8 cellular contexts compared by ENCODE assay signal in genomic region chr6:81751388-81752083, GRCh38. TPM values are rescaled to one million over a fixed set of nuclear protein-coding genes. Genes with fewer than 3 reads are reported as not detected.
DNase-seq lines count a peak whose midpoint lies in the region; ATAC-seq lines count a peak whose summit lies in the region.

No MANE protein-coding gene starts in this region.

- H3K9me3 Mint-ChIP-seq in activated CD4-positive, alpha-beta memory T cell treated with anti-CD3 and anti-CD28 coated beads for 36 hours, result no peaks in the 10 kb centered on the region
- H3K9me3 Mint-ChIP-seq in stimulated activated naive CD8-positive, alpha-beta T cell treated with anti-CD3 and anti-CD28 coated beads, Interleukin-15, Interleukin-2, amounts not matched to agents 100 ng/mL and 50 ng/mL, for 24 hours, result no peaks in the 10 kb centered on the region

- DNase-seq in DMS153 treated with DMSO at 0.1 percent for 48 hours (lab: John Stamatoyannopoulos, UW; ENCODE audit: unreplicated experiment) (peak; percentile 59), mesendoderm (peak; percentile 39), RKO (ENCODE audit: low spot score) (no peak)
- DNase-seq in Jurkat, Clone E6-1 (ENCODE audit: low read depth, low spot score), result no peak
- peak; percentile 36 for DNase-seq in activated CD4-positive, alpha-beta memory T cell treated with anti-CD3 and anti-CD28 coated beads for 36 hours

- no peak overlapping the region for H2BK5ac ChIP-seq in mesendoderm (ENCODE audit: low read length)

- peak overlapping the region; percentile 85 for H3K4me3 Mint-ChIP-seq in activated CD4-positive, alpha-beta memory T cell treated with anti-CD3 and anti-CD28 coated beads for 36 hours
- H3K4me3 Mint-ChIP-seq in stimulated activated naive CD8-positive, alpha-beta T cell treated with anti-CD3 and anti-CD28 coated beads, Interleukin-15, Interleukin-2, amounts not matched to agents 100 ng/mL and 50 ng/mL, for 24 hours, result peak overlapping the region; percentile 84

- H3K23ac ChIP-seq in mesendoderm (ENCODE audit: low read length), result peak overlapping the region; percentile 83

- H3K27me3 Mint-ChIP-seq in activated CD4-positive, alpha-beta memory T cell treated with anti-CD3 and anti-CD28 coated beads for 36 hours, result peaks cover 17% of the 10 kb centered on the region
- H3K27me3 Mint-ChIP-seq in stimulated activated naive CD8-positive, alpha-beta T cell treated with anti-CD3 and anti-CD28 coated beads, Interleukin-15, Interleukin-2, amounts not matched to agents 100 ng/mL and 50 ng/mL, for 24 hours, result peaks cover 18% of the 10 kb centered on the region

- H3K27ac ChIP-seq in mesendoderm (ENCODE audit: low read depth, low read length), result no peak overlapping the region

- peaks cover 16% of the 10 kb centered on the region for H3K4me1 ChIP-seq in endocrine pancreas (ENCODE audit: control insufficient read depth, insufficient read depth, low read length)
- no peaks in the 10 kb centered on the region for H3K4me1 ChIP-seq in mesendoderm (ENCODE audit: control insufficient read depth, low read depth, low read length)

- H3K9me3 ChIP-seq in endocrine pancreas (ENCODE audit: control insufficient read depth, low read length), result no peaks in the 10 kb centered on the region

- H3K18ac ChIP-seq in mesendoderm (ENCODE audit: low read length), result no peak overlapping the region

- no peaks in the 10 kb centered on the region for H3K79me2 ChIP-seq in mesendoderm (ENCODE audit: control insufficient read depth, insufficient read depth, low read length)

- H3K4ac ChIP-seq in mesendoderm (ENCODE audit: low read depth, low read length), result no peak overlapping the region

- no peak overlapping the region for H2BK120ac ChIP-seq in mesendoderm (ENCODE audit: low read depth, low read length)

- POLR2A ChIA-PET in activated CD4-positive, alpha-beta memory T cell treated with anti-CD3 and anti-CD28 coated beads for 36 hours (lab: Charles Lee), result no interaction called here

- no peak overlapping the region for H2AK5ac ChIP-seq in mesendoderm (ENCODE audit: low read length)

- WGBS in mesendoderm (ENCODE audit: extremely low coverage, insufficient coverage, low lambda C conversion rate), result no CpG with 5 or more reads among the region's 65 CpGs

- H3K4me3 ChIP-seq in Jurkat, Clone E6-1 (ENCODE audit: low read length), result peak overlapping the region; percentile 67
- peak overlapping the region; percentile 98 for H3K4me3 ChIP-seq in endocrine pancreas (ENCODE audit: control insufficient read depth, insufficient read depth, low read length)
- H3K4me3 ChIP-seq in mesendoderm (ENCODE audit: low read length), result peak overlapping the region; percentile 76

- intact Hi-C loops in activated CD4-positive, alpha-beta memory T cell treated with anti-CD3 and anti-CD28 coated beads for 36 hours (cut with micrococcal nuclease), result loop anchor here (1.0 to 5.0 kb wide), 9 partner anchors 21 to 1804 kb away; partner anchors contain the start of genes BCKDHB, ELOVL4, IBTK and TTK

- peaks cover 9% of the 10 kb centered on the region for H3K36me3 ChIP-seq in endocrine pancreas (ENCODE audit: control insufficient read depth, insufficient read depth, low read length)
- H3K36me3 ChIP-seq in mesendoderm (ENCODE audit: control insufficient read depth, insufficient read depth, low read length), result no peaks in the 10 kb centered on the region

- no peak for ATAC-seq in GM21723 (IDR thresholded peaks at IDR 0.05; ENCODE audit: unreplicated experiment)

- H3K27ac Mint-ChIP-seq in activated CD4-positive, alpha-beta memory T cell treated with anti-CD3 and anti-CD28 coated beads for 36 hours, result peak overlapping the region; percentile 72
- peak overlapping the region; percentile 63 for H3K27ac Mint-ChIP-seq in stimulated activated naive CD8-positive, alpha-beta T cell treated with anti-CD3 and anti-CD28 coated beads, Interleukin-15, Interleukin-2, amounts not matched to agents 100 ng/mL and 50 ng/mL, for 24 hours

- H3K4me1 Mint-ChIP-seq in activated CD4-positive, alpha-beta memory T cell treated with anti-CD3 and anti-CD28 coated beads for 36 hours (ENCODE audit: low read depth), result peaks cover 33% of the 10 kb centered on the region
- peaks cover 57% of the 10 kb centered on the region for H3K4me1 Mint-ChIP-seq in stimulated activated naive CD8-positive, alpha-beta T cell treated with anti-CD3 and anti-CD28 coated beads, Interleukin-15, Interleukin-2, amounts not matched to agents 100 ng/mL and 50 ng/mL, for 24 hours (ENCODE audit: low read depth)

- H3K4me2 ChIP-seq in mesendoderm (ENCODE audit: low read length), result peak overlapping the region; percentile 65

- H3K79me1 ChIP-seq in mesendoderm (ENCODE audit: low read length), result no peaks in the 10 kb centered on the region

- H3K9ac ChIP-seq in endocrine pancreas (ENCODE audit: control insufficient read depth, insufficient read depth, low read length) (peak overlapping the region; percentile 94), mesendoderm (ENCODE audit: low read length) (peak overlapping the region; percentile 64)

- peaks cover 1% of the 10 kb centered on the region for H3K36me3 Mint-ChIP-seq in activated CD4-positive, alpha-beta memory T cell treated with anti-CD3 and anti-CD28 coated beads for 36 hours
- H3K36me3 Mint-ChIP-seq in stimulated activated naive CD8-positive, alpha-beta T cell treated with anti-CD3 and anti-CD28 coated beads, Interleukin-15, Interleukin-2, amounts not matched to agents 100 ng/mL and 50 ng/mL, for 24 hours (ENCODE audit: low read depth), result no peaks in the 10 kb centered on the region

- no peak overlapping the region for H2BK15ac ChIP-seq in mesendoderm (replicated peaks; ENCODE audit: low read depth)

- CTCF ChIA-PET in activated CD4-positive, alpha-beta memory T cell treated with anti-CD3 and anti-CD28 coated beads for 36 hours (lab: Charles Lee), result interaction anchor here (1.0 kb wide), 1 partner anchor 24 kb away, joined by 3 read pairs; no protein-coding TSS in a partner anchor

- H3K27me3 ChIP-seq in endocrine pancreas (ENCODE audit: control insufficient read depth, insufficient read depth, low read length) (no peaks in the 10 kb centered on the region), mesendoderm (ENCODE audit: insufficient read depth, low read length, poor library complexity) (no peaks in the 10 kb centered on the region)

- no peak overlapping the region for H4K8ac ChIP-seq in mesendoderm (ENCODE audit: low read depth, low read length)

- no peak overlapping the region for H4K5ac ChIP-seq in mesendoderm (ENCODE audit: low read length)

- H3K56ac ChIP-seq in mesendoderm (ENCODE audit: low read length), result peak overlapping the region; percentile 87

RNA-seq across cellular contexts. Expression of gene TENT5A, which starts 0.9 kb away (rescaled TPM):
- polyA plus RNA-seq in Jurkat, Clone E6-1 (2012; ENCODE audit: insufficient read depth, insufficient read length), result 1.8 TPM
- total RNA-seq in activated CD4-positive, alpha-beta memory T cell treated with anti-CD3 and anti-CD28 coated beads for 36 hours, result 1 to 10 TPM in 1 of 2 experiments, under 1 TPM in 1; 0.51 to 1.1 TPM
- 0.69 TPM for polyA plus RNA-seq in mesendoderm (2013, experiment 1 of 2)
- 0.62 TPM for polyA plus RNA-seq in mesendoderm (2013, experiment 2 of 2)

Comparison
In these comparisons a context has a peak if more than half of its experiments do, and no peak if none do; other contexts are left out.
1. DNase-seq: peak in DMS153 treated with DMSO at 0.1 percent for 48 hours (single experiment), activated CD4-positive, alpha-beta memory T cell treated with anti-CD3 and anti-CD28 coated beads for 36 hours (single experiment) and mesendoderm (single experiment); none in Jurkat, Clone E6-1 (single experiment) and RKO (single experiment).
2. Peak in every context shown above with its lines, with median percentiles within 50 percentile points of each other: H3K4me3 ChIP-seq.